ENCODE assay signal across 37 cellular contexts in the genomic region with DNA sequence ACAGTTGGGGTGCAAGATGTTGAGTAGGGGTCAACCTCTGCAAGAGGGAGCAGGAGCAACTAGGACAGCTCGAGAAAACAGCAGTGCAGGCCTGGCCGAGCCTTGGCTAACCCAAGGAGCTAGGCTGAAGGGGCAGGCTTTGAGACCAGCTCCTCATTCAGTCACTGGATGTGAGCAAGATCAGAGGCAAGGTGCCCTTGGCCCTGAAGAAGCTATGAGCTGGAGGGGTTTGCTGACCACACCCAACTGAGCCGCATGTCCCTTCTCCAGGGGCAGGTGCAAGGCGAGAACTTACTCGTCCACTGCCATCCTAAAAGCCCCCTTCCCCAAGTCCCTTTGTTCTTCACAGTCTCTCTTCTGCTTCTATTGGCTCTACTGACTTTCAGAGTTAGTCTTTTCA.
"Had no signal": no experiment of that assay in that cellular context is flagged by ENCODE, and none has a peak within 500 bp of the region (broad histone marks: within the 10 kb centered on the region; RNA-seq: fewer than 3 reads in every experiment).

No MANE protein-coding gene starts in this region.

- H3K27me3 ChIP-seq: ascending aorta, cardiac muscle cell had no signal

- H3K9me3 ChIP-seq: ascending aorta had no signal

- H3K9me3 Mint-ChIP-seq: activated B cell treated with CpG ODN at 0.5 μM for 24 hours; activated CD8-positive, alpha-beta T cell treated with anti-CD3 and anti-CD28 coated beads for 36 hours; activated naive CD4-positive, alpha-beta T cell treated with anti-CD3 and anti-CD28 coated beads for 36 hours; activated naive CD4-positive, alpha-beta T cell treated with anti-CD3 and anti-CD28 coated beads, Interleukin-2, amount 50 U/mL, for 72 hours; activated naive CD8-positive, alpha-beta T cell treated with anti-CD3 and anti-CD28 coated beads, Interleukin-2, amount 50 U/mL, for 24 hours; activated T-cell treated with anti-CD3 and anti-CD28 coated beads, Interleukin-2, amount 50 U/mL, for 4 hours; activated T-cell treated with anti-CD3 and anti-CD28 coated beads, Interleukin-2, amount 50 U/mL, for 72 hours; activated T-helper 1 cell treated with anti-CD3 and anti-CD28 coated beads, Interleukin-12 subunit alpha, Interleukin-12 subunit beta, Interleukin-2, Interleukin-4 antibody, amounts not matched to agents 30 ng/mL and 10 ng/mL and 1 ng/mL, durations not matched to agents 14 hours and 24 hours and 36 hours; activated T-helper 17 cell treated with anti-CD3 and anti-CD28 coated beads, Interleukin-2, amount 50 U/mL, for 72 hours; central memory CD8-positive, alpha-beta T cell; T-helper 1 cell treated with Interleukin-12 subunit alpha and Interleukin-12 subunit beta and Interleukin-4 antibody, amounts not matched to agents 30 μg/mL and 1 μg/mL, for 36 hours; T-helper 2 cell treated with Interferon-gamma antibody and Interleukin-4, amounts not matched to agents 5 μg/mL and 100 μg/mL, for 36 hours had no signal

- H3K4me1 Mint-ChIP-seq: activated B cell treated with CpG ODN at 0.5 μM for 24 hours; activated naive CD8-positive, alpha-beta T cell treated with anti-CD3 and anti-CD28 coated beads, Interleukin-2, amount 50 U/mL, for 24 hours; activated T-helper 17 cell treated with anti-CD3 and anti-CD28 coated beads, Interleukin-2, amount 50 U/mL, for 72 hours; brain had no signal

- H3K4me3 ChIP-seq: ascending aorta, cardiac muscle cell had no signal

- ATAC-seq: activated CD8-positive, alpha-beta T cell treated with anti-CD3 and anti-CD28 coated beads for 36 hours; activated naive CD4-positive, alpha-beta T cell treated with anti-CD3 and anti-CD28 coated beads, Interleukin-2, amount 50 U/mL, for 72 hours; activated naive CD8-positive, alpha-beta T cell treated with anti-CD3 and anti-CD28 coated beads, Interleukin-2, amount 50 U/mL, for 24 hours; activated T-cell treated with anti-CD3 and anti-CD28 coated beads, Interleukin-2, amount 50 U/mL, for 4 hours; activated T-cell treated with anti-CD3 and anti-CD28 coated beads, Interleukin-2, amount 50 U/mL, for 72 hours; activated T-helper 17 cell treated with anti-CD3 and anti-CD28 coated beads, Interleukin-2, amount 50 U/mL, for 72 hours had no signal

- H3K4me3 Mint-ChIP-seq: activated B cell treated with CpG ODN at 0.5 μM for 24 hours; activated CD4-positive, alpha-beta memory T cell treated with anti-CD3 and anti-CD28 coated beads for 36 hours; activated CD4-positive, alpha-beta T cell treated with anti-CD3 and anti-CD28 coated beads, Interleukin-2, amount 10 ng/mL, durations not matched to agents 24 days and 14 days; activated CD8-positive, alpha-beta T cell treated with anti-CD3 and anti-CD28 coated beads for 36 hours; activated naive CD4-positive, alpha-beta T cell treated with anti-CD3 and anti-CD28 coated beads for 36 hours; activated naive CD8-positive, alpha-beta T cell treated with anti-CD3 and anti-CD28 coated beads, Interleukin-2, amount 10 ng/mL, durations not matched to agents 7 days and 5 days; activated naive CD8-positive, alpha-beta T cell treated with anti-CD3 and anti-CD28 coated beads, Interleukin-2, amount 50 U/mL, for 24 hours; activated T-cell treated with anti-CD3 and anti-CD28 coated beads, Interleukin-2, amount 50 U/mL, for 4 hours; activated T-cell treated with anti-CD3 and anti-CD28 coated beads, Interleukin-2, amount 50 U/mL, for 72 hours; activated T-helper 1 cell treated with anti-CD3 and anti-CD28 coated beads, Interleukin-12 subunit alpha, Interleukin-12 subunit beta, Interleukin-2, Interleukin-4 antibody, amounts not matched to agents 30 ng/mL and 10 ng/mL and 1 ng/mL, durations not matched to agents 14 hours and 24 hours and 36 hours; activated T-helper 17 cell treated with anti-CD3 and anti-CD28 coated beads, Interleukin-2, amount 50 U/mL, for 72 hours; brain; central memory CD8-positive, alpha-beta T cell; T-helper 1 cell treated with Interleukin-12 subunit alpha and Interleukin-12 subunit beta and Interleukin-4 antibody, amounts not matched to agents 30 μg/mL and 1 μg/mL, for 36 hours; T-helper 2 cell treated with Interferon-gamma antibody and Interleukin-4, amounts not matched to agents 5 μg/mL and 100 μg/mL, for 36 hours had no signal

- H3K36me3 Mint-ChIP-seq: activated CD4-positive, alpha-beta memory T cell treated with anti-CD3 and anti-CD28 coated beads for 36 hours; activated naive CD4-positive, alpha-beta T cell treated with anti-CD3 and anti-CD28 coated beads, Interleukin-2, amount 50 U/mL, for 72 hours; activated naive CD8-positive, alpha-beta T cell treated with anti-CD3 and anti-CD28 coated beads, Interleukin-2, amount 10 ng/mL, durations not matched to agents 7 days and 5 days; brain had no signal

- DNase-seq: activated B cell treated with CpG ODN at 0.5 μM for 24 hours; activated CD4-positive, alpha-beta memory T cell treated with anti-CD3 and anti-CD28 coated beads for 36 hours; activated CD4-positive, alpha-beta T cell treated with anti-CD3 and anti-CD28 coated beads for 4 hours; activated CD4-positive, alpha-beta T cell treated with anti-CD3 and anti-CD28 coated beads, Interleukin-2, amount 10 ng/mL, durations not matched to agents 24 days and 14 days; activated CD4-positive, alpha-beta T cell treated with anti-CD3 and anti-CD28 coated beads, Interleukin-2, amount 50 U/mL, for 1 hour; activated CD4-positive, alpha-beta T cell treated with anti-CD3 and anti-CD28 coated beads, Interleukin-2, amount 50 U/mL, for 4 hours; activated CD4-positive, CD25-positive, alpha-beta regulatory T cell treated with anti-CD3 and anti-CD28 coated beads, Interleukin-2, amount 50 U/mL, for 72 hours; activated CD8-positive, alpha-beta memory T cell treated with anti-CD3 and anti-CD28 coated beads, Interleukin-2, amount 50 U/mL, for 4 hours; activated CD8-positive, alpha-beta T cell treated with anti-CD3 and anti-CD28 coated beads for 36 hours; activated effector memory CD4-positive, alpha-beta T cell treated with anti-CD3 and anti-CD28 coated beads, Interleukin-2, amount 50 U/mL, for 16 hours; activated gamma-delta T cell treated with Interleukin-2 at 50 U/mL for 16 hours; activated naive CD4-positive, alpha-beta T cell; activated naive CD4-positive, alpha-beta T cell treated with anti-CD3 and anti-CD28 coated beads for 36 hours; activated naive CD4-positive, alpha-beta T cell treated with anti-CD3 and anti-CD28 coated beads, Interleukin-2, amount 50 U/mL, for 16 hours; activated naive CD8-positive, alpha-beta T cell treated with anti-CD3 and anti-CD28 coated beads, Interleukin-2, amount 10 ng/mL, durations not matched to agents 7 days and 5 days; activated naive CD8-positive, alpha-beta T cell treated with anti-CD3 and anti-CD28 coated beads, Interleukin-2, amount 50 U/mL, for 24 hours; activated T-cell treated with anti-CD3 and anti-CD28 coated beads for 4 hours; activated T-cell treated with anti-CD3 and anti-CD28 coated beads, Interleukin-2, amount 50 U/mL, for 1 hour; activated T-cell treated with anti-CD3 and anti-CD28 coated beads, Interleukin-2, amount 50 U/mL, for 4 hours; activated T-cell treated with anti-CD3 and anti-CD28 coated beads, Interleukin-2, amount 50 U/mL, for 72 hours; amygdala; anterior cingulate cortex; caudate nucleus; cerebellar nuclear complex; T-helper 1 cell; T-helper 2 cell; T-helper 9 cell had no signal

- H3K27me3 Mint-ChIP-seq: activated CD4-positive, alpha-beta memory T cell treated with anti-CD3 and anti-CD28 coated beads for 36 hours; activated CD8-positive, alpha-beta T cell treated with anti-CD3 and anti-CD28 coated beads for 36 hours; activated naive CD8-positive, alpha-beta T cell treated with anti-CD3 and anti-CD28 coated beads, Interleukin-2, amount 50 U/mL, for 24 hours; activated T-helper 17 cell treated with anti-CD3 and anti-CD28 coated beads, Interleukin-2, amount 50 U/mL, for 72 hours; central memory CD8-positive, alpha-beta T cell had no signal

- H3K27ac Mint-ChIP-seq: activated B cell treated with CpG ODN at 0.5 μM for 24 hours; activated CD4-positive, alpha-beta memory T cell treated with anti-CD3 and anti-CD28 coated beads for 36 hours; activated CD4-positive, alpha-beta T cell treated with anti-CD3 and anti-CD28 coated beads, Interleukin-2, amount 10 ng/mL, durations not matched to agents 24 days and 14 days; activated CD8-positive, alpha-beta T cell treated with anti-CD3 and anti-CD28 coated beads for 36 hours; activated naive CD4-positive, alpha-beta T cell treated with anti-CD3 and anti-CD28 coated beads for 36 hours; activated naive CD4-positive, alpha-beta T cell treated with anti-CD3 and anti-CD28 coated beads, Interleukin-2, amount 50 U/mL, for 72 hours; activated naive CD8-positive, alpha-beta T cell treated with anti-CD3 and anti-CD28 coated beads, Interleukin-2, amount 10 ng/mL, durations not matched to agents 7 days and 5 days; activated naive CD8-positive, alpha-beta T cell treated with anti-CD3 and anti-CD28 coated beads, Interleukin-2, amount 50 U/mL, for 24 hours; activated T-cell treated with anti-CD3 and anti-CD28 coated beads, Interleukin-2, amount 50 U/mL, for 72 hours; activated T-helper 1 cell treated with anti-CD3 and anti-CD28 coated beads, Interleukin-12 subunit alpha, Interleukin-12 subunit beta, Interleukin-2, Interleukin-4 antibody, amounts not matched to agents 30 ng/mL and 10 ng/mL and 1 ng/mL, durations not matched to agents 14 hours and 24 hours and 36 hours; activated T-helper 17 cell treated with anti-CD3 and anti-CD28 coated beads, Interleukin-2, amount 50 U/mL, for 72 hours; brain; T-helper 1 cell treated with Interleukin-12 subunit alpha and Interleukin-12 subunit beta and Interleukin-4 antibody, amounts not matched to agents 30 μg/mL and 1 μg/mL, for 36 hours; T-helper 2 cell treated with Interferon-gamma antibody and Interleukin-4, amounts not matched to agents 5 μg/mL and 100 μg/mL, for 36 hours had no signal

- H3K36me3 ChIP-seq: ascending aorta, cardiac muscle cell had no signal

- H3K27ac ChIP-seq: ascending aorta, cardiac muscle cell, VCaP had no signal

- H3K4me1 ChIP-seq: ascending aorta had no signal
